28 cellular contexts compared by ENCODE assay signal in the genomic region with DNA sequence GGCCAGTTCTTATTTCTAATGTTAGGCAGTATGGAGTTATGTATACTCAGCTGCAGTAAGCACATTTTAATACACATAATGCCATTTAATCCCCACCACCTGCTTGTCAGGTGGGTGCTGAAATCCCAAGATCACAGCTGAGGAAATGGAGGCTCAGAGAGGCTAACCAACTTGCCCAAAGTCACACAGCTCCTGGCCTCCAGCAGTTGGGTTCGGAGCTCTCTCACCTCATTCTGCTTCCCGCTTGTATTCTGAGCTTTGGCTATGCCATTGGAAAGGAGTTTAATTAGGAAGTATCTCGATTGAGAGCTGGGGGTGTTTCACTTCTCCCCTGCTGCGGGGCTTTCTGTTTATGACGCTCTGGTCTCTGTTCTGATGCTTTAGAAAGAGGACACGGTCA.
"Had no signal": no experiment of that assay in that cellular context is flagged by ENCODE, and none has a peak within 500 bp of the region (broad histone marks: within the 10 kb centered on the region; RNA-seq: fewer than 3 reads in every experiment).

No MANE protein-coding gene starts in this region.

- ATAC-seq: natural killer cell; pancreas; psoas muscle; right cardiac atrium; stimulated activated effector memory CD8-positive, alpha-beta T cell treated with anti-CD3 and anti-CD28 coated beads, Interleukin-12 subunit alpha, Interleukin-12 subunit beta, amount 100 ng/mL, for 72 hours; stimulated activated naive B cell treated with anti-CD40 and anti-IgM and Interleukin-4, amounts not matched to agents 10 μg/mL and 1 μg/mL and 100 μg/mL, for 72 hours had no signal

- H3K27me3 ChIP-seq: neural progenitor cell, pancreas, right lobe of liver, sigmoid colon, stomach, thyroid gland, tibial nerve, upper lobe of left lung, vagina had no signal

- H3K27ac Mint-ChIP-seq: natural killer cell; nephron; neural progenitor cell; progenitor cell of endocrine pancreas; stimulated activated naive B cell treated with anti-CD40 and anti-IgM and Interleukin-4, amounts not matched to agents 10 μg/mL and 1 μg/mL and 100 μg/mL, for 72 hours; stimulated activated naive CD8-positive, alpha-beta T cell treated with anti-CD3 and anti-CD28 coated beads, Interleukin-15, Interleukin-2, amounts not matched to agents 100 ng/mL and 50 ng/mL, for 24 hours had no signal

- H3K36me3 Mint-ChIP-seq: natural killer cell; neural progenitor cell; stimulated activated effector memory CD8-positive, alpha-beta T cell treated with anti-CD3 and anti-CD28 coated beads, Interleukin-12 subunit alpha, Interleukin-12 subunit beta, amount 100 ng/mL, for 72 hours; stimulated activated naive B cell treated with anti-CD40 and anti-IgM and Interleukin-4, amounts not matched to agents 10 μg/mL and 1 μg/mL and 100 μg/mL, for 72 hours had no signal

- H3K4me1 ChIP-seq: neural progenitor cell, pancreas, psoas muscle, right lobe of liver, sigmoid colon, stomach, tibial nerve, upper lobe of left lung, vagina had no signal

- FAIRE-seq: pancreas, small intestine, urothelium cell line had no signal

- H3K4me3 ChIP-seq: neural progenitor cell, pancreas, psoas muscle, right lobe of liver, sigmoid colon, stomach, thoracic aorta, thyroid gland, tibial nerve, upper lobe of left lung, vagina had no signal

- H3K27me3 Mint-ChIP-seq: progenitor cell of endocrine pancreas; stimulated activated naive B cell treated with anti-CD40 and anti-IgM and Interleukin-4, amounts not matched to agents 10 μg/mL and 1 μg/mL and 100 μg/mL, for 72 hours; stimulated activated naive CD8-positive, alpha-beta T cell treated with anti-CD3 and anti-CD28 coated beads, Interleukin-15, Interleukin-2, amounts not matched to agents 100 ng/mL and 50 ng/mL, for 24 hours had no signal

- H3K36me3 ChIP-seq: neural progenitor cell, neutrophil, pancreas, right lobe of liver, thoracic aorta, thyroid gland, upper lobe of left lung, vagina had no signal

- H3K4me2 ChIP-seq: neural progenitor cell had no signal

- H3K27ac ChIP-seq: neural progenitor cell, neutrophil, pancreas, psoas muscle, right lobe of liver, sigmoid colon, stomach, thoracic aorta, thyroid gland, tibial nerve, upper lobe of left lung, vagina had no signal

- H2AFZ ChIP-seq: neural progenitor cell had no signal

- H3K9me3 ChIP-seq: neutrophil, pancreas, psoas muscle, right lobe of liver, sigmoid colon, stomach, thoracic aorta, thyroid gland, tibial nerve, upper lobe of left lung, vagina had no signal

- DNase-seq: natural killer cell; nucleus accumbens; pancreas; psoas muscle; right cardiac atrium; right lobe of liver; sigmoid colon; small intestine; stimulated activated CD4-positive, alpha-beta T cell treated with anti-CD3 and anti-CD28 coated beads, Interleukin-15, amount 100 ng/mL, for 24 hours; stimulated activated CD4-positive, alpha-beta T cell treated with anti-CD3 and anti-CD28 coated beads, Interleukin-2, amount 100 ng/mL, for 24 hours; stimulated activated CD4-positive, alpha-beta T cell treated with anti-CD3 and anti-CD28 coated beads, Interleukin-2, amount 100 ng/mL, for 48 hours; stimulated activated CD4-positive, alpha-beta T cell treated with anti-CD3 and anti-CD28 coated beads, Interleukin-4, amount 100 ng/mL, for 24 hours; stimulated activated naive B cell treated with anti-CD40 and anti-IgM and Interleukin-4, amounts not matched to agents 10 μg/mL and 1 μg/mL and 100 μg/mL, for 72 hours; stimulated activated naive CD4-positive, alpha-beta T cell treated with Interleukin-2 at 50 U/mL for 16 hours; stomach; thyroid gland; trophoblast cell; upper lobe of left lung had no signal

- H3K9me3 Mint-ChIP-seq: natural killer cell; nephron; neural progenitor cell; stimulated activated effector memory CD8-positive, alpha-beta T cell treated with anti-CD3 and anti-CD28 coated beads, Interleukin-12 subunit alpha, Interleukin-12 subunit beta, amount 100 ng/mL, for 72 hours; stimulated activated naive B cell treated with anti-CD40 and anti-IgM and Interleukin-4, amounts not matched to agents 10 μg/mL and 1 μg/mL and 100 μg/mL, for 72 hours; stimulated activated naive CD8-positive, alpha-beta T cell treated with anti-CD3 and anti-CD28 coated beads, Interleukin-15, Interleukin-2, amounts not matched to agents 100 ng/mL and 50 ng/mL, for 24 hours had no signal

- H3K4me3 Mint-ChIP-seq: natural killer cell; nephron; neural progenitor cell; stimulated activated effector memory CD8-positive, alpha-beta T cell treated with anti-CD3 and anti-CD28 coated beads, Interleukin-12 subunit alpha, Interleukin-12 subunit beta, amount 100 ng/mL, for 72 hours; stimulated activated naive B cell treated with anti-CD40 and anti-IgM and Interleukin-4, amounts not matched to agents 10 μg/mL and 1 μg/mL and 100 μg/mL, for 72 hours; stimulated activated naive CD8-positive, alpha-beta T cell treated with anti-CD3 and anti-CD28 coated beads, Interleukin-15, Interleukin-2, amounts not matched to agents 100 ng/mL and 50 ng/mL, for 24 hours had no signal

- H3K4me1 Mint-ChIP-seq: neural progenitor cell; stimulated activated effector memory CD8-positive, alpha-beta T cell treated with anti-CD3 and anti-CD28 coated beads, Interleukin-12 subunit alpha, Interleukin-12 subunit beta, amount 100 ng/mL, for 72 hours had no signal

- H3K9ac ChIP-seq: neural progenitor cell had no signal
